ENCODE assay signal across 8 cellular contexts in genomic region chr3:9396632-9397330, GRCh38. TPM values are rescaled to one million over a fixed set of nuclear protein-coding genes. Genes with fewer than 3 reads are reported as not detected.
DNase-seq lines count a peak whose midpoint lies in the region; ATAC-seq, FAIRE-seq and TF ChIP-seq lines count a peak whose summit lies in the region.

No MANE protein-coding gene starts in this region.

- intact Hi-C loops in pancreas (cut with DNase I): loop anchor here in 1 of 3 donors (10.0 kb wide), 1 partner anchor 48 kb away; no protein-coding TSS in a partner anchor
- intact Hi-C loops in tibial artery (cut with DNase I; ENCODE audit: low total_unique reads): no loop called here

- no peaks in the 10 kb centered on the region for H3K9me3 ChIP-seq in adipocyte (ENCODE audit: control insufficient read depth, low read length)
- H3K9me3 ChIP-seq in cardiac muscle cell (ENCODE audit: low read depth): no peaks in the 10 kb centered on the region
- no peaks in the 10 kb centered on the region for H3K9me3 ChIP-seq in pancreas
- H3K9me3 ChIP-seq in tibial artery: no peaks in the 10 kb centered on the region

- H3K4me3 ChIP-seq in GM12865 (ENCODE audit: low read depth, low read length) (peak overlapping the region; percentile 97), adipocyte (ENCODE audit: low read length) (peak overlapping the region; percentile 89), cardiac muscle cell (peak overlapping the region; percentile 88), pancreas (peak overlapping the region; percentile 54 to 94 (median 78)), tibial artery (peak overlapping the region; percentile 95 to 97)

- no peak for FAIRE-seq in pancreas (lab: Jason Lieb, UNC)

- H3K4me1 ChIP-seq in adipocyte (ENCODE audit: control insufficient read depth, insufficient read depth, low read length) (peaks cover 59% of the 10 kb centered on the region), cardiac muscle cell (ENCODE audit: low read depth) (peaks cover 35% of the 10 kb centered on the region), pancreas (peaks cover 48 to 53% (median 52%) of the 10 kb centered on the region in 3 donors), tibial artery (peaks cover 0 to 69% (median 43%) of the 10 kb centered on the region in 4 donors)

- H3K27ac ChIP-seq in cardiac muscle cell (peak overlapping the region; percentile 99), pancreas (peak overlapping the region; percentile 97 to 99 (median 98)), tibial artery (peak overlapping the region; percentile 99 to 100)

- WGBS in pancreas, 2 donors: 0 to 1% methylated on average over 53 to 71 of the region's 71 CpGs

- DNase-seq in GM12865 (ENCODE audit: low read depth) (peak; percentile 100), NCI-H1417 treated with DMSO at 0.1 percent for 48 hours (lab: John Stamatoyannopoulos, UW) (peak; percentile 76), SW 1271 (lab: John Stamatoyannopoulos, UW) (peak; percentile 98), adipocyte (ENCODE audit: low read depth) (peak; percentile 99), cardiac muscle cell (ENCODE audit: low read depth in 1 of 2, low spot score in 1 of 2) (peak; percentile 99 to 100), pancreas (peak; percentile 98 to 99 (median 98)), tibial artery (peak; percentile 98 to 99)

- peak; percentile 77 for ATAC-seq in HG02798 (IDR thresholded peaks at IDR 0.05; ENCODE audit: poor library complexity, unreplicated experiment)
- ATAC-seq in pancreas: peak; percentile 79 to 84 (median 80)

- no peak for TF ChIP-seq CTCF in GM12865 (IDR thresholded peaks at IDR 0.05; ENCODE audit: insufficient read depth, low read depth, low read length, missing control alignments)
- no peak for TF ChIP-seq CTCF in cardiac muscle cell (IDR thresholded peaks at IDR 0.05; ENCODE audit: low read depth, low read length)
- TF ChIP-seq CTCF in pancreas (IDR thresholded peaks at IDR 0.05): no peak
- TF ChIP-seq CTCF in tibial artery (IDR thresholded peaks at IDR 0.05): no peak

- H3K36me3 ChIP-seq in adipocyte (ENCODE audit: control insufficient read depth, insufficient read depth, low read length, severe bottlenecking) (peaks cover 30% of the 10 kb centered on the region), cardiac muscle cell (peaks cover 13% of the 10 kb centered on the region), pancreas (no peaks in the 10 kb centered on the region), tibial artery (peaks cover under 1 to 11% (median 7%) of the 10 kb centered on the region in 3 donors)

- H3K9ac ChIP-seq in adipocyte (ENCODE audit: low read length): peak overlapping the region; percentile 92

- no peaks in the 10 kb centered on the region for H3K27me3 ChIP-seq in adipocyte (replicated peaks; ENCODE audit: control insufficient read depth, insufficient read depth, low read length)
- H3K27me3 ChIP-seq in cardiac muscle cell: no peaks in the 10 kb centered on the region
- H3K27me3 ChIP-seq in pancreas: no peaks in the 10 kb centered on the region
- no peaks in the 10 kb centered on the region for H3K27me3 ChIP-seq in tibial artery

RNA-seq across cellular contexts. Expression of gene SETD5, which starts 0.6 kb away (rescaled TPM):
- 107 and 275 TPM in 2 replicates for total RNA-seq in cardiac muscle cell
- polyA plus RNA-seq in cardiac muscle cell: 176 and 306 TPM in 2 replicates
- 10 to 100 TPM; 35.0 to 78.0 (median 44.4) TPM for total RNA-seq in pancreas
- polyA plus RNA-seq in pancreas: 10 to 100 TPM; 25.5 to 31.7 TPM

RNA-seq across cellular contexts. Expression of gene THUMPD3, which starts 33.9 kb away (rescaled TPM):
- total RNA-seq in cardiac muscle cell (24.5 and 43.5 TPM in 2 replicates), pancreas (10 to 100 TPM; 14.0 to 22.5 (median 16.4) TPM)
- polyA plus RNA-seq in cardiac muscle cell (33.6 and 37.7 TPM in 2 replicates), pancreas (10 to 100 TPM; 12.0 to 20.6 TPM)

Comparison
In these comparisons a context has a peak if more than half of its experiments do, and no peak if none do; other contexts are left out.
1. Peak in every context shown above with its lines: DNase-seq, ATAC-seq, H3K4me3 ChIP-seq and H3K27ac ChIP-seq.